In the genomic region with DNA sequence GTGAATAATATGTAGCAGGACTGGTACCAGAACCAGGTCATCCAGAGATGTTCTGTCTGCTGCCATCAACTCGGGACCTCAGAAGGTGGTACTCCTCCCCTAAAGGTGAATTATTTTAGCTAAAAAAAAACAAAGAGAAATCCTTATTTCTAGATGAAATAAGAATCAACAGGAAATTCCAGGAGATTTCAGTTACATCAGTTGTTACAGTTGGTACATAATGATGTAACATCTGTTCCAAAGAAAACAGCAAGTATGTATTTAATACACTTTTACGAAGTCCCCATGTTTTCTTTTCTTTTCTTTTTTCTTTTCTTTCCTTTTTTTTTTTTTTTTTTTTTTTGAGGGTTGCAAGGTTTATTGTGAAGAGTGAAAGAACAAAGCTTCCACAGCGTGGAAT, we compare ENCODE assay signal across 23 cellular contexts. TPM values are rescaled to one million over a fixed set of nuclear protein-coding genes. Genes with fewer than 3 reads are reported as not detected.
"Had no signal": no experiment of that assay in that cellular context is flagged by ENCODE, and none has a peak within 500 bp of the region (broad histone marks: within the 10 kb centered on the region; RNA-seq: fewer than 3 reads in every experiment).

No MANE protein-coding gene starts in this region.

- H3K27me3 ChIP-seq: ascending aorta, esophagus muscularis mucosa, heart left ventricle, transverse colon had no signal

- H3K36me3 ChIP-seq: ascending aorta, esophagus muscularis mucosa, heart left ventricle, transverse colon had no signal

- H3K9ac ChIP-seq: parathyroid adenoma had no signal

- H3K4me1 Mint-ChIP-seq: nephron progenitor cell had no signal

- H3K27ac Mint-ChIP-seq: activated CD4-positive, alpha-beta memory T cell treated with anti-CD3 and anti-CD28 coated beads, Interleukin-2, amount 10 ng/mL, durations not matched to agents 7 days and 5 days; activated naive CD4-positive, alpha-beta T cell treated with anti-CD3 and anti-CD28 coated beads, Interleukin-2, amount 10 ng/mL, durations not matched to agents 7 days and 5 days; activated T-cell treated with anti-CD3 and anti-CD28 coated beads, Interleukin-2, amount 50 U/mL, for 72 hours; dendritic cell treated with granulocyte-macrophage colony-stimulating factor and Interleukin-4, amounts not matched to agents 40 ng/mL and 50 ng/mL, for 4 days; nephron progenitor cell; T-helper 17 cell had no signal

- DNase-seq: activated CD4-positive, alpha-beta memory T cell treated with anti-CD3 and anti-CD28 coated beads, Interleukin-2, amount 10 ng/mL, durations not matched to agents 7 days and 5 days; activated CD4-positive, alpha-beta T cell treated with anti-CD3 and anti-CD28 coated beads for 4 hours; activated CD4-positive, CD25-positive, alpha-beta regulatory T cell; activated effector memory CD4-positive, alpha-beta T cell treated with Interleukin-2 at 50 U/mL for 16 hours; activated naive CD4-positive, alpha-beta T cell treated with anti-CD3 and anti-CD28 coated beads, Interleukin-2, amount 10 ng/mL, durations not matched to agents 7 days and 5 days; activated T-cell treated with anti-CD3 and anti-CD28 coated beads, Interleukin-2, amount 50 U/mL, for 72 hours; cerebellar nuclear complex; effector CD8-positive, alpha-beta T cell; heart left ventricle; islet precursor cell; left cardiac atrium; nephron progenitor cell; right cardiac atrium; stimulated activated CD4-positive, alpha-beta T cell treated with anti-CD3 and anti-CD28 coated beads, Interleukin-1b, Interleukin-23, amount 100 ng/mL, for 48 hours; SW 1271; T-helper 17 cell; transverse colon had no signal

- H3K4me3 Mint-ChIP-seq: activated CD4-positive, alpha-beta memory T cell treated with anti-CD3 and anti-CD28 coated beads, Interleukin-2, amount 10 ng/mL, durations not matched to agents 7 days and 5 days; activated naive CD4-positive, alpha-beta T cell treated with anti-CD3 and anti-CD28 coated beads, Interleukin-2, amount 10 ng/mL, durations not matched to agents 7 days and 5 days; activated T-cell treated with anti-CD3 and anti-CD28 coated beads, Interleukin-2, amount 50 U/mL, for 72 hours; dendritic cell treated with granulocyte-macrophage colony-stimulating factor and Interleukin-4, amounts not matched to agents 40 ng/mL and 50 ng/mL, for 4 days; nephron progenitor cell; T-helper 17 cell had no signal

- H3K79me2 ChIP-seq: parathyroid adenoma had no signal

- H2AFZ ChIP-seq: parathyroid adenoma had no signal

- H3K4me1 ChIP-seq: parathyroid adenoma, transverse colon had no signal

- ATAC-seq: activated T-cell treated with anti-CD3 and anti-CD28 coated beads, Interleukin-2, amount 50 U/mL, for 72 hours; heart left ventricle; left cardiac atrium; right cardiac atrium; T-helper 17 cell had no signal

- H3K9me3 ChIP-seq: ascending aorta, esophagus muscularis mucosa, transverse colon had no signal

- H3K27me3 Mint-ChIP-seq: activated CD4-positive, alpha-beta memory T cell treated with anti-CD3 and anti-CD28 coated beads, Interleukin-2, amount 10 ng/mL, durations not matched to agents 7 days and 5 days; activated naive CD4-positive, alpha-beta T cell treated with anti-CD3 and anti-CD28 coated beads, Interleukin-2, amount 10 ng/mL, durations not matched to agents 7 days and 5 days; dendritic cell treated with granulocyte-macrophage colony-stimulating factor and Interleukin-4, amounts not matched to agents 40 ng/mL and 50 ng/mL, for 4 days; T-helper 17 cell had no signal

- H3K27ac ChIP-seq: ascending aorta, esophagus muscularis mucosa, parathyroid adenoma, transverse colon had no signal

- H3K4me3 ChIP-seq: ascending aorta, esophagus muscularis mucosa, heart left ventricle, skin epidermis, transverse colon had no signal

RNA-seq across cellular contexts. Expression of a gene that starts 33.6 kb away (rescaled TPM):
- total RNA-seq: bronchial epithelial cell had no signal
